1 cellular context compared by ENCODE assay signal in the genomic region with DNA sequence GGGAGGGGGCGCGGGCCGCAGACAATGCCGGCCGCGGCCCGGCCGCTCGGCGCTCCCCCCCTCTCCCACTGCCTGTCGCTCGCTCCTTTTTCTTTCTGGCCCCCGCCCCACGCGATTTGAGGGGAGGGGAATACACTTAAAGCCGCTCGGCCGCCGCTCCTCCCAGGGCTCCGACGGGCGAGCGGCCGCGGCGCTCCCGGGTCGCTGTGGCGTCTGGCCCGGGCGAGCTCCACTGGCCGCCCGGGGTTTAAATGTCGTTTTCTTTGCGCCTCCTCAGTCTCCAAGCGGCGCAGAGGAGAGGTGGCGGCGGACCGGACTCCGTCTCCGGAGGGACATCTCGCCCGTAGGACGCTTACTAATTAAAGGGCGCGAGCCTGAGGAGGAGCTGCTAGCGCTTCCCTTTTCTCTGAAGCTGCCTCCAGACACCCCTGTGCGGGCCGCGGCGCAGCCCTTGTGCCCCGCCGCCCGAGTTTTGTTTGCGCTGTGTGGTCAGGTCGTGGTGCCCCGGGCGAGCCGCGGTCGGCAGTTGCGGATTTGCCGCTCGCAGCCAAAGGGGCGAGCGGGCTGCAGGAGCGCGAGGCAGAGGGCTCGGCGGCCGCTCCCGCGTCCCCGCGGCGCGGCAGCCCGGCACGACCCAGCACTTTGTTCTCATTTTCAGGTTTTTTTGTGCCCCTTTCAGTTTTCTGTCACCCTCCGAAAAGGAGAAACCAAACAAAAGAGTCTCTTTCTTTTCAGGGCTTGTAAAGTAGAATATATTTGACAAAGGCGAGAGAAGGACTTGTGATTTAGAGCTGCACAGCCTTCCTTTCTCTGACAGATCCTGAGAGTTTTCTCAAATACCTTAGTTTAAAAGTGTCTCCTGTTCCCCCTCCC.
TF ChIP-seq lines count a peak whose summit lies in the region.

No MANE protein-coding gene starts in this region.

TF ChIP-seq in HCT116, 20 proteins besides CTCF, POLR2A, EP300 and RAD21 (continued from another document):
- TF ChIP-seq, protein P1, sequence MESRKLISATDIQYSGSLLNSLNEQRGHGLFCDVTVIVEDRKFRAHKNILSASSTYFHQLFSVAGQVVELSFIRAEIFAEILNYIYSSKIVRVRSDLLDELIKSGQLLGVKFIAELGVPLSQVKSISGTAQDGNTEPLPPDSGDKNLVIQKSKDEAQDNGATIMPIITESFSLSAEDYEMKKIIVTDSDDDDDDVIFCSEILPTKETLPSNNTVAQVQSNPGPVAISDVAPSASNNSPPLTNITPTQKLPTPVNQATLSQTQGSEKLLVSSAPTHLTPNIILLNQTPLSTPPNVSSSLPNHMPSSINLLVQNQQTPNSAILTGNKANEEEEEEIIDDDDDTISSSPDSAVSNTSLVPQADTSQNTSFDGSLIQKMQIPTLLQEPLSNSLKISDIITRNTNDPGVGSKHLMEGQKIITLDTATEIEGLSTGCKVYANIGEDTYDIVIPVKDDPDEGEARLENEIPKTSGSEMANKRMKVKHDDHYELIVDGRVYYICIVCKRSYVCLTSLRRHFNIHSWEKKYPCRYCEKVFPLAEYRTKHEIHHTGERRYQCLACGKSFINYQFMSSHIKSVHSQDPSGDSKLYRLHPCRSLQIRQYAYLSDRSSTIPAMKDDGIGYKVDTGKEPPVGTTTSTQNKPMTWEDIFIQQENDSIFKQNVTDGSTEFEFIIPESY (IDR thresholded peaks at IDR 0.05; ENCODE audit: extremely low read depth, insufficient replicate concordance, low read length): no peak
